In the genomic region with DNA sequence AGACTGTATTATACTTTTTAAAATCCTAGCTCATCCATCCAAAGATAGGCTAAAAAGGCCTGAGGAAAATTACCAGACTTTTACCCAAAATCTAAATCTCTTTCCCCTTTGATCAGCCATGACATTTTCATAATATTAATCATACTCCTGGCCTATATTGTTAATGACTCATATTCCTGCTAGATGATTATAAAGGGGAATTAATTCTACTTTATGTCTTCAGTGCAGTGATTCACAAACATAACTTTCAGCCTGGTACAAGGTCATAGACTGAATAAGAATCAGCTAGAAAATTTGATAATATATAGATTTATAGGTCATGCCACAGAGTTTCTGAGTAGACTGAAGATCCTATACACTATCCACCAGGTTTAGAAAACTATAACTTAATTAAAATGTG, we compare ENCODE assay signal across 1 cellular context.
TF ChIP-seq lines count a peak whose summit lies in the region.

No MANE protein-coding gene starts in this region.

TF ChIP-seq in SK-N-SH treated with all-trans-retinoic acid at 6 μM for 48 hours, 23 proteins besides CTCF, POLR2A, EP300 and RAD21 (continued from another document):
- TF ChIP-seq, protein P1, sequence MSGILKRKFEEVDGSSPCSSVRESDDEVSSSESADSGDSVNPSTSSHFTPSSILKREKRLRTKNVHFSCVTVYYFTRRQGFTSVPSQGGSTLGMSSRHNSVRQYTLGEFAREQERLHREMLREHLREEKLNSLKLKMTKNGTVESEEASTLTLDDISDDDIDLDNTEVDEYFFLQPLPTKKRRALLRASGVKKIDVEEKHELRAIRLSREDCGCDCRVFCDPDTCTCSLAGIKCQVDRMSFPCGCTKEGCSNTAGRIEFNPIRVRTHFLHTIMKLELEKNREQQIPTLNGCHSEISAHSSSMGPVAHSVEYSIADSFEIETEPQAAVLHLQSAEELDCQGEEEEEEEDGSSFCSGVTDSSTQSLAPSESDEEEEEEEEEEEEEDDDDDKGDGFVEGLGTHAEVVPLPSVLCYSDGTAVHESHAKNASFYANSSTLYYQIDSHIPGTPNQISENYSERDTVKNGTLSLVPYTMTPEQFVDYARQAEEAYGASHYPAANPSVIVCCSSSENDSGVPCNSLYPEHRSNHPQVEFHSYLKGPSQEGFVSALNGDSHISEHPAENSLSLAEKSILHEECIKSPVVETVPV (CRISPR knock-in tag; IDR thresholded peaks at IDR 0.05): no peak
- TF ChIP-seq, protein P2, sequence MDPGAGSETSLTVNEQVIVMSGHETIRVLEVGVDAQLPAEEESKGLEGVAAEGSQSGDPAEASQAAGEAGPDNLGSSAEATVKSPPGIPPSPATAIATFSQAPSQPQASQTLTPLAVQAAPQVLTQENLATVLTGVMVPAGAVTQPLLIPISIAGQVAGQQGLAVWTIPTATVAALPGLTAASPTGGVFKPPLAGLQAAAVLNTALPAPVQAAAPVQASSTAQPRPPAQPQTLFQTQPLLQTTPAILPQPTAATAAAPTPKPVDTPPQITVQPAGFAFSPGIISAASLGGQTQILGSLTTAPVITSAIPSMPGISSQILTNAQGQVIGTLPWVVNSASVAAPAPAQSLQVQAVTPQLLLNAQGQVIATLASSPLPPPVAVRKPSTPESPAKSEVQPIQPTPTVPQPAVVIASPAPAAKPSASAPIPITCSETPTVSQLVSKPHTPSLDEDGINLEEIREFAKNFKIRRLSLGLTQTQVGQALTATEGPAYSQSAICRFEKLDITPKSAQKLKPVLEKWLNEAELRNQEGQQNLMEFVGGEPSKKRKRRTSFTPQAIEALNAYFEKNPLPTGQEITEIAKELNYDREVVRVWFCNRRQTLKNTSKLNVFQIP (CRISPR knock-in tag; IDR thresholded peaks at IDR 0.05; ENCODE audit: borderline replicate concordance, low read depth): no peak
- TF ChIP-seq TOX (CRISPR knock-in tag; IDR thresholded peaks at IDR 0.05; ENCODE audit: borderline replicate concordance): no peak; the same call in 1 of the 2 replicates
